In the genomic region with DNA sequence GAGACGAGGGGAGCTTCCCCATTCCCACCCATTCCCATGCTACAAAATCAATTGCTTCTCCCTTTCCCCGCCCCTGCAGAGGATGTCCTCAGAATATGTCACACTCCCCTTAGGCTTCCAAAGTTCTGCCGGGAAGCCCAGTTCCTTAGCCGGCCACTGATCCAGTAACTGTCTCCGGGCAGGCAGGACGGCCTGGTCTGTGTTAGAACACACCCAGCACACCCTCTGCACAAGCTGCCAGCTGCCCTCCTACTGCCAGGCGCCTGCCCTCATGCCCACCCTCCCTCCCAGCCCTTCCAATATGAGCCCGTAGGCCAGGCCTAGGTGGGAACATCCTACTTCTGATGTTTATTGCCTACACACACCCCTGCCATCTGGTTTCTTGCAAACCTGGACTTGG, we compare ENCODE assay signal across 1 cellular context.
TF ChIP-seq lines count a peak whose summit lies in the region.

No MANE protein-coding gene starts in this region.

TF ChIP-seq in SK-N-SH, 30 proteins besides CTCF, POLR2A, EP300 and RAD21 (continued from another document):
- TF ChIP-seq, protein P1, sequence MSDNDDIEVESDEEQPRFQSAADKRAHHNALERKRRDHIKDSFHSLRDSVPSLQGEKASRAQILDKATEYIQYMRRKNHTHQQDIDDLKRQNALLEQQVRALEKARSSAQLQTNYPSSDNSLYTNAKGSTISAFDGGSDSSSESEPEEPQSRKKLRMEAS (IDR thresholded peaks at IDR 0.05; ENCODE audit: low read depth), result no peak
- TF ChIP-seq JUND (IDR thresholded peaks at IDR 0.05), result no peak
- TF ChIP-seq, protein P2, sequence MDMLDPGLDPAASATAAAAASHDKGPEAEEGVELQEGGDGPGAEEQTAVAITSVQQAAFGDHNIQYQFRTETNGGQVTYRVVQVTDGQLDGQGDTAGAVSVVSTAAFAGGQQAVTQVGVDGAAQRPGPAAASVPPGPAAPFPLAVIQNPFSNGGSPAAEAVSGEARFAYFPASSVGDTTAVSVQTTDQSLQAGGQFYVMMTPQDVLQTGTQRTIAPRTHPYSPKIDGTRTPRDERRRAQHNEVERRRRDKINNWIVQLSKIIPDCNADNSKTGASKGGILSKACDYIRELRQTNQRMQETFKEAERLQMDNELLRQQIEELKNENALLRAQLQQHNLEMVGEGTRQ (IDR thresholded peaks at IDR 0.05; ENCODE audit: borderline replicate concordance, low read depth, low read length), result no peak
- no peak for TF ChIP-seq GATA2 (CRISPR knock-in tag; IDR thresholded peaks at IDR 0.05)
- TF ChIP-seq GABPA (IDR thresholded peaks at IDR 0.05; ENCODE audit: low read depth), result no peak
- TF ChIP-seq, protein P3, sequence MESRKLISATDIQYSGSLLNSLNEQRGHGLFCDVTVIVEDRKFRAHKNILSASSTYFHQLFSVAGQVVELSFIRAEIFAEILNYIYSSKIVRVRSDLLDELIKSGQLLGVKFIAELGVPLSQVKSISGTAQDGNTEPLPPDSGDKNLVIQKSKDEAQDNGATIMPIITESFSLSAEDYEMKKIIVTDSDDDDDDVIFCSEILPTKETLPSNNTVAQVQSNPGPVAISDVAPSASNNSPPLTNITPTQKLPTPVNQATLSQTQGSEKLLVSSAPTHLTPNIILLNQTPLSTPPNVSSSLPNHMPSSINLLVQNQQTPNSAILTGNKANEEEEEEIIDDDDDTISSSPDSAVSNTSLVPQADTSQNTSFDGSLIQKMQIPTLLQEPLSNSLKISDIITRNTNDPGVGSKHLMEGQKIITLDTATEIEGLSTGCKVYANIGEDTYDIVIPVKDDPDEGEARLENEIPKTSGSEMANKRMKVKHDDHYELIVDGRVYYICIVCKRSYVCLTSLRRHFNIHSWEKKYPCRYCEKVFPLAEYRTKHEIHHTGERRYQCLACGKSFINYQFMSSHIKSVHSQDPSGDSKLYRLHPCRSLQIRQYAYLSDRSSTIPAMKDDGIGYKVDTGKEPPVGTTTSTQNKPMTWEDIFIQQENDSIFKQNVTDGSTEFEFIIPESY (IDR thresholded peaks at IDR 0.05; ENCODE audit: borderline replicate concordance, low read depth), result no peak
- TF ChIP-seq TCF12 (IDR thresholded peaks at IDR 0.05), result no peak
- TF ChIP-seq POLR2AphosphoS5 (IDR thresholded peaks at IDR 0.05; ENCODE audit: low read depth, low read length), result no peak
